In genomic region chr7:47000561-47000960, GRCh38 we compare ENCODE assay signal across 1 cellular context.
TF ChIP-seq lines count a peak whose summit lies in the region.

No MANE protein-coding gene starts in this region.

TF ChIP-seq in GM23338, 12 proteins besides CTCF, POLR2A, EP300 and RAD21 (continued from another document):
- no peak for TF ChIP-seq REST (IDR thresholded peaks at IDR 0.05; ENCODE audit: unreplicated experiment)
- no peak for TF ChIP-seq NANOG (IDR thresholded peaks at IDR 0.05; ENCODE audit: borderline replicate concordance)
- no peak for TF ChIP-seq ZNF462 (CRISPR knock-in tag; IDR thresholded peaks at IDR 0.05)
- TF ChIP-seq EZH2 (IDR thresholded peaks at IDR 0.05; ENCODE audit: low read depth, unreplicated experiment) = no peak
- no peak for TF ChIP-seq STAT1 (IDR thresholded peaks at IDR 0.05; ENCODE audit: unreplicated experiment)
- TF ChIP-seq JUNB (IDR thresholded peaks at IDR 0.05; ENCODE audit: unreplicated experiment) = no peak
- TF ChIP-seq POLR2AphosphoS5 (IDR thresholded peaks at IDR 0.05; ENCODE audit: low read depth) = no peak
- no peak for TF ChIP-seq ZNF331 (CRISPR knock-in tag; IDR thresholded peaks at IDR 0.05; ENCODE audit: low read depth)
- no peak for TF ChIP-seq EZH2phosphoT487 (IDR thresholded peaks at IDR 0.05; ENCODE audit: unreplicated experiment)
